Comparison of ENCODE assay signal across 8 cellular contexts in genomic region chr1:37999434-38000232, GRCh38. TPM values are rescaled to one million over a fixed set of nuclear protein-coding genes. Genes with fewer than 3 reads are reported as not detected.
DNase-seq lines count a peak whose midpoint lies in the region; ATAC-seq, FAIRE-seq and TF ChIP-seq lines count a peak whose summit lies in the region.

No MANE protein-coding gene starts in this region.

- H3K27ac ChIP-seq in dorsolateral prefrontal cortex (peak overlapping the region in 57 of 59 donors; percentile 8 to 88 (median 75)), vagina (peak overlapping the region; percentile 93)

- H3K27me3 ChIP-seq in dorsolateral prefrontal cortex, result peaks cover 0 to 8% (median 0%) of the 10 kb centered on the region in 45 donors
- H3K27me3 ChIP-seq in vagina, result no peaks in the 10 kb centered on the region

- TF ChIP-seq CTCF in dorsolateral prefrontal cortex (IDR thresholded peaks at IDR 0.05 in 54 of 56, conservative IDR thresholded peaks at IDR 0.05 in 2 of 56; ENCODE audit: low read depth in 1 of 56, partially characterized antibody in 56 of 56), result no peak
- no peak for TF ChIP-seq CTCF in mucosa of descending colon (IDR thresholded peaks at IDR 0.05)
- no peak for TF ChIP-seq CTCF in vagina (IDR thresholded peaks at IDR 0.05)

- no peaks in the 10 kb centered on the region for H3K9me3 ChIP-seq in mucosa of descending colon
- H3K9me3 ChIP-seq in vagina, result no peaks in the 10 kb centered on the region

- peak; percentile 20 for ATAC-seq in mucosa of descending colon

- intact Hi-C loops in dorsolateral prefrontal cortex (cut with DNase I) (loop anchor here in 1 of 2 donors (10.0 kb wide), 1 partner anchor 835 kb away; no protein-coding TSS in a partner anchor), mucosa of descending colon (cut with DNase I, micrococcal nuclease) (no loop called here), vagina (cut with DNase I) (no loop called here)

- peaks cover 23% of the 10 kb centered on the region for H3K4me1 ChIP-seq in mucosa of descending colon (ENCODE audit: low read depth)
- peaks cover 80% of the 10 kb centered on the region for H3K4me1 ChIP-seq in vagina

- peak overlapping the region in 8 of 59 donors; percentile 0 to 16 (median 10) for H3K4me3 ChIP-seq in dorsolateral prefrontal cortex
- H3K4me3 ChIP-seq in mucosa of descending colon, result no peak overlapping the region
- peak overlapping the region in 1 of 2 donors; percentile 24 for H3K4me3 ChIP-seq in vagina

- H3K36me3 ChIP-seq in mucosa of descending colon (ENCODE audit: low read depth) (no peaks in the 10 kb centered on the region), vagina (no peaks in the 10 kb centered on the region)

- TF ChIP-seq POLR2A in vagina (IDR thresholded peaks at IDR 0.05), result no peak

- peak; percentile 78 for FAIRE-seq in RCC 7860 (lab: Jason Lieb, UNC)

- DNase-seq in ELF-1 (ENCODE audit: low read depth, low spot score) (peak; percentile 72), RCC 7860 (ENCODE audit: low spot score) (peak; percentile 82), dorsolateral prefrontal cortex (no peak), mucosa of descending colon (peak in 1 of 3 donors; percentile 59), vagina (ENCODE audit: extremely low spot score in 2 of 2) (peak in 1 of 2 donors; percentile 86), iPS-NIHi11 (ENCODE audit: low spot score) (no peak), DMS79 treated with DMSO at 0.1 percent for 48 hours (lab: John Stamatoyannopoulos, UW) (no peak), NCI-H1436 treated with DMSO at 0.1 percent for 48 hours (lab: John Stamatoyannopoulos, UW) (no peak)

RNA-seq across cellular contexts. Expression of gene FHL3, which starts 5.7 kb away (rescaled TPM):
- total RNA-seq in dorsolateral prefrontal cortex, result 10 to 100 TPM in 51 of 120 experiments, 1 to 10 TPM in 69; 5.8 to 18.5 (median 9.6) TPM
- 10 to 100 TPM in 1 of 3 donors, 1 to 10 TPM in 2; 2.0 to 34.1 (median 8.7) TPM for total RNA-seq in mucosa of descending colon
- total RNA-seq in vagina, result 26.3 TPM

RNA-seq across cellular contexts. Expression of gene SF3A3, which starts 9.8 kb away (rescaled TPM):
- total RNA-seq in dorsolateral prefrontal cortex, result 10 to 100 TPM; 30.2 to 67.9 (median 44.5) TPM
- 10 to 100 TPM; 38.3 to 47.1 (median 44.7) TPM for total RNA-seq in mucosa of descending colon
- total RNA-seq in vagina, result 50.3 TPM

RNA-seq across cellular contexts. Expression of gene UTP11, which starts 12.9 kb away (rescaled TPM):
- total RNA-seq in dorsolateral prefrontal cortex (10 to 100 TPM; 13.6 to 33.4 (median 24.4) TPM), mucosa of descending colon (10 to 100 TPM; 13.7 to 35.7 (median 15.3) TPM), vagina (18.7 TPM)

RNA-seq across cellular contexts. Expression of gene POU3F1, which starts 47.0 kb away (rescaled TPM):
- 1 to 10 TPM; 1.6 to 8.4 (median 4.4) TPM for total RNA-seq in dorsolateral prefrontal cortex
- not detected for total RNA-seq in mucosa of descending colon
- not detected for total RNA-seq in vagina

RNA-seq across cellular contexts. Expression of gene INPP5B, which starts 52.8 kb away (rescaled TPM):
- total RNA-seq in dorsolateral prefrontal cortex, result 10 to 100 TPM; 23.9 to 71.7 (median 40.7) TPM
- total RNA-seq in mucosa of descending colon, result 10 to 100 TPM; 21.5 to 37.9 (median 28.1) TPM
- total RNA-seq in vagina, result 31.2 TPM

Comparison
In these comparisons a context has a peak if more than half of its experiments do, and no peak if none do; other contexts are left out.
1. DNase-seq: peak in ELF-1 (single experiment) and RCC 7860 (single experiment); none in dorsolateral prefrontal cortex (0 of 10), iPS-NIHi11 (single experiment), DMS79 treated with DMSO at 0.1 percent for 48 hours (single experiment) and NCI-H1436 treated with DMSO at 0.1 percent for 48 hours (single experiment).